ENCODE assay signal across 9 cellular contexts in genomic region chr4:186137193-186137792, GRCh38. TPM values are rescaled to one million over a fixed set of nuclear protein-coding genes. Genes with fewer than 3 reads are reported as not detected.
DNase-seq lines count a peak whose midpoint lies in the region; ATAC-seq, FAIRE-seq and TF ChIP-seq lines count a peak whose summit lies in the region.
"Had no signal": no experiment of that assay in that cellular context is flagged by ENCODE, and none has a peak within 500 bp of the region (broad histone marks: within the 10 kb centered on the region; RNA-seq: fewer than 3 reads in every experiment).

No MANE protein-coding gene starts in this region.

- H3K9me3 ChIP-seq in CD8-positive, alpha-beta T cell (ENCODE audit: low read length), result no peaks in the 10 kb centered on the region
- no peaks in the 10 kb centered on the region for H3K9me3 ChIP-seq in prostate gland
- H3K9me3 ChIP-seq: neutrophil had no signal

- WGBS in prostate gland, result 52% methylated on average over 6 of the region's 6 CpGs

- no peak overlapping the region for H3K4me3 Mint-ChIP-seq in CD8-positive, alpha-beta T cell

- no peak for TF ChIP-seq POLR2A in prostate gland (IDR thresholded peaks at IDR 0.05)

- no peaks in the 10 kb centered on the region for H3K4me1 ChIP-seq in CD8-positive, alpha-beta T cell (ENCODE audit: insufficient read depth, low read length)
- no peaks in the 10 kb centered on the region for H3K4me1 ChIP-seq in prostate gland (replicated peaks)

- CTCF ChIA-PET in CD8-positive, alpha-beta T cell (lab: Charles Lee), result interaction anchor here (0.5 to 2.4 kb wide), 8 partner anchors 9 to 484 kb away, joined by 3 to 11 read pairs (median 3); partner anchors contain the start of gene TLR3

- DNase-seq in CD8-positive, alpha-beta T cell, result no peak
- DNase-seq in NCI-H748 (lab: John Stamatoyannopoulos, UW; ENCODE audit: unreplicated experiment) (peak; percentile 19), prostate gland (ENCODE audit: low spot score) (no peak), iPS-NIHi11 (ENCODE audit: low spot score) (no peak)
- DNase-seq in effector CD4-positive, alpha-beta T cell, result no peak

- no peak overlapping the region for H3K4me3 ChIP-seq in CD8-positive, alpha-beta T cell (ENCODE audit: low read depth, low read length)
- no peak overlapping the region for H3K4me3 ChIP-seq in prostate gland

- no peaks in the 10 kb centered on the region for H3K36me3 ChIP-seq in CD8-positive, alpha-beta T cell (ENCODE audit: insufficient read depth, low read length)
- no peaks in the 10 kb centered on the region for H3K36me3 ChIP-seq in prostate gland
- H3K36me3 ChIP-seq: neutrophil had no signal

- peak; percentile 92 for FAIRE-seq in endometrium (lab: Jason Lieb, UNC)

- POLR2A ChIA-PET in CD8-positive, alpha-beta T cell (lab: Charles Lee), result interaction anchor here (1.0 kb wide), 1 partner anchor 53 kb away, joined by 3 read pairs; no protein-coding TSS in a partner anchor

- H3K27me3 Mint-ChIP-seq in CD8-positive, alpha-beta T cell (ENCODE audit: low read depth), result peaks cover 12% of the 10 kb centered on the region

- H3K27me3 ChIP-seq in CD8-positive, alpha-beta T cell (ENCODE audit: insufficient read depth, low read length), result no peaks in the 10 kb centered on the region
- H3K27me3 ChIP-seq in prostate gland (replicated peaks; ENCODE audit: insufficient read depth), result no peaks in the 10 kb centered on the region

- H3K27ac Mint-ChIP-seq in CD8-positive, alpha-beta T cell, result no peak overlapping the region

- TF ChIP-seq CTCF in CD8-positive, alpha-beta T cell (IDR thresholded peaks at IDR 0.05), result peak; percentile 54
- TF ChIP-seq CTCF in prostate gland (IDR thresholded peaks at IDR 0.05), result peak; percentile 32 to 80 (median 68)

- H3K4me1 Mint-ChIP-seq in CD8-positive, alpha-beta T cell (ENCODE audit: low read depth), result no peaks in the 10 kb centered on the region

- H3K9me3 Mint-ChIP-seq in CD8-positive, alpha-beta T cell, result no peaks in the 10 kb centered on the region

- intact Hi-C loops in CD8-positive, alpha-beta T cell (cut with DNase I, micrococcal nuclease), result loop anchor here (2.0 to 10.0 kb wide), 4 partner anchors 68 to 502 kb away; partner anchors contain the start of gene TLR3 (in 2 of the 2)
- intact Hi-C loops in prostate gland (cut with DNase I), result loop anchor here (2.0 kb wide), 1 partner anchor 70 kb away; no protein-coding TSS in a partner anchor

- H3K36me3 Mint-ChIP-seq in CD8-positive, alpha-beta T cell, result no peaks in the 10 kb centered on the region

- no peak overlapping the region for H3K27ac ChIP-seq in CD8-positive, alpha-beta T cell (ENCODE audit: low read depth, low read length)
- H3K27ac ChIP-seq in prostate gland, result no peak overlapping the region
- H3K27ac ChIP-seq: neutrophil had no signal

- ATAC-seq in CD8-positive, alpha-beta T cell, result no peak
- peak; percentile 21 for ATAC-seq in GM19468 (IDR thresholded peaks at IDR 0.05; ENCODE audit: extremely low read depth, unreplicated experiment)
- no peak for ATAC-seq in GM19023 (IDR thresholded peaks at IDR 0.05; ENCODE audit: unreplicated experiment)

RNA-seq across cellular contexts. Expression of gene FAM149A, which starts 32.8 kb away (rescaled TPM):
- 1 to 10 TPM in 1 of 2 experiments, under 1 TPM in 1; 0.79 to 1.4 TPM for total RNA-seq in CD8-positive, alpha-beta T cell
- 10 to 100 TPM; 12.9 to 27.0 TPM for total RNA-seq in prostate gland

RNA-seq across cellular contexts. Expression of gene CYP4V2, which starts 54.1 kb away (rescaled TPM):
- total RNA-seq in CD8-positive, alpha-beta T cell, result 1 to 10 TPM; 7.9 to 9.9 TPM
- 10 to 100 TPM; 23.5 to 40.2 TPM for total RNA-seq in prostate gland

Comparison
In these comparisons a context has a peak if more than half of its experiments do, and no peak if none do; other contexts are left out.
1. RNA of gene FAM149A, which starts 32.8 kb away (total RNA-seq): 12.9 to 27.0 TPM in prostate gland; 0.79 to 1.4 TPM in CD8-positive, alpha-beta T cell; every median in the first group is over 4 times any median in the second.